In the genomic region with DNA sequence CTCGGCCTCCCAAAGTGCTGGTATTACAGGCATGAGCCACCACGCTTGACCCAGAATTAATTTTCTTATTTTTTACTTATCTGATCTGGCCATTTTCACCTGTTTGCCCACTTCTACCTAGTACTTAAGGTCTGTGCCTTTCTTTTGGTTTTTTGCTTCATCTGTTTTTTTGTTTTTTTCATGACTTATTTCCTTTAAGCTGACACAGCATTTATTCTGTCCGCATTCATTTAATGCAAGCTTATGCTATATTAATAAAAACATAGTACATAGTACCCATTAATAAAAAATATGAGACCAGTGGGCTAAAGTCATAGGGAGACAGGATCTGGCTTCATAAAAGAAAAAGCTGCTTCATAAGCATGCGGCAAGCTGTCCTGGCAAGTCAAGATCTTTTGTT, we compare ENCODE assay signal across 17 cellular contexts.
DNase-seq lines count a peak whose midpoint lies in the region; ATAC-seq, FAIRE-seq and TF ChIP-seq lines count a peak whose summit lies in the region.
"Had no signal": no experiment of that assay in that cellular context is flagged by ENCODE, and none has a peak within 500 bp of the region (broad histone marks: within the 10 kb centered on the region; RNA-seq: fewer than 3 reads in every experiment).

No MANE protein-coding gene starts in this region.

- no peak for TF ChIP-seq POLR2A in A549 (IDR thresholded peaks at IDR 0.05; ENCODE audit: low read length)
- TF ChIP-seq POLR2A in K562 (conservative IDR thresholded peaks at IDR 0.05): no peak

- no peak overlapping the region for H3K27ac ChIP-seq in A549
- no peak overlapping the region for H3K27ac ChIP-seq in K562 (ENCODE audit: extremely low read depth, low read depth, low read length)
- no peak overlapping the region for H3K27ac ChIP-seq in colonic mucosa
- H3K27ac ChIP-seq: GM23248 had no signal

- no peaks in the 10 kb centered on the region for H3K79me2 ChIP-seq in K562 (ENCODE audit: control insufficient read depth, insufficient read depth, low read length)

- no peaks in the 10 kb centered on the region for H4K20me1 ChIP-seq in K562 (replicated peaks; ENCODE audit: control insufficient read depth, insufficient read depth, low read length)

- no peaks in the 10 kb centered on the region for H3K27me3 ChIP-seq in K562 (ENCODE audit: control insufficient read depth in 2 of 2, insufficient read depth in 2 of 2, low read length in 2 of 2)
- H3K27me3 ChIP-seq in colonic mucosa: no peaks in the 10 kb centered on the region

- H3K4me1 Mint-ChIP-seq in activated naive CD4-positive, alpha-beta T cell treated with anti-CD3 and anti-CD28 coated beads, Interleukin-2, amount 50 U/mL, for 24 hours: peaks cover 12% of the 10 kb centered on the region

- no peak overlapping the region for H2AFZ ChIP-seq in K562 (ENCODE audit: low read depth, low read length)
- H2AFZ ChIP-seq: GM23248 had no signal

- peak overlapping the region; percentile 59 for H3K27ac Mint-ChIP-seq in activated naive CD4-positive, alpha-beta T cell treated with anti-CD3 and anti-CD28 coated beads, Interleukin-2, amount 50 U/mL, for 24 hours
- H3K27ac Mint-ChIP-seq: H9 had no signal

- BruUV-seq in K562 (replicated peaks; lab: Mats Ljungman, UMichigan): no TSS peak

- FAIRE-seq in A549 (lab: Jason Lieb, UNC) (no peak), K562 (lab: Jason Lieb, UNC) (no peak)
- FAIRE-seq: G401.6, GM12892 had no signal

- DNase-seq in activated naive CD4-positive, alpha-beta T cell treated with anti-CD3 and anti-CD28 coated beads, Interleukin-2, amount 50 U/mL, for 16 hours: no peak
- no peak for DNase-seq in A549 (ENCODE audit: low read depth in 1 of 2, low spot score in 1 of 2)
- DNase-seq in K562 (ENCODE audit: extremely low read depth in 1 of 4, low spot score in 3 of 4): no peak
- no peak for DNase-seq in colonic mucosa
- no peak for DNase-seq in NCI-H345 (lab: John Stamatoyannopoulos, UW)
- DNase-seq: 8988T; C1 segment of cervical spinal cord; Calu3; CD4-positive, alpha-beta memory T cell; COR-L47; DND-41; GM23248; H9 had no signal

- no peak overlapping the region for H3K4me3 Mint-ChIP-seq in activated naive CD4-positive, alpha-beta T cell treated with anti-CD3 and anti-CD28 coated beads, Interleukin-2, amount 50 U/mL, for 24 hours
- H3K4me3 Mint-ChIP-seq: CD4-positive, alpha-beta memory T cell; H9 had no signal

- no peak overlapping the region for H3K4me3 ChIP-seq in A549
- H3K4me3 ChIP-seq in K562: no peak overlapping the region
- no peak overlapping the region for H3K4me3 ChIP-seq in colonic mucosa
- H3K4me3 ChIP-seq: GM23248 had no signal

- TF ChIP-seq CTCF in A549 (IDR thresholded peaks at IDR 0.05) (no peak), K562 (IDR thresholded peaks at IDR 0.05 in 2 of 3, conservative IDR thresholded peaks at IDR 0.05 in 1 of 3; ENCODE audit: insufficient read depth in 2 of 3, low read depth in 1 of 3, low read length in 3 of 3) (no peak), colonic mucosa (IDR thresholded peaks at IDR 0.05) (no peak)

- no peaks in the 10 kb centered on the region for H3K27me3 Mint-ChIP-seq in activated naive CD4-positive, alpha-beta T cell treated with anti-CD3 and anti-CD28 coated beads, Interleukin-2, amount 50 U/mL, for 24 hours
- H3K27me3 Mint-ChIP-seq: CD4-positive, alpha-beta memory T cell had no signal

- in situ Hi-C loops in K562 (cut with MboI): no loop called here

- H3K4me2 ChIP-seq in A549 (no peak overlapping the region), K562 (ENCODE audit: insufficient read depth, low read length) (no peak overlapping the region)

- no peaks in the 10 kb centered on the region for H3K9me1 ChIP-seq in K562 (ENCODE audit: control insufficient read depth, insufficient read depth, low read length)

- no peak for TF ChIP-seq EP300 in A549 (IDR thresholded peaks at IDR 0.05)
- no peak for TF ChIP-seq EP300 in K562 (IDR thresholded peaks at IDR 0.05; ENCODE audit: low read length)

- H3K4me1 ChIP-seq in A549 (no peaks in the 10 kb centered on the region), K562 (replicated peaks in 1 of 2; ENCODE audit: control insufficient read depth in 2 of 2, insufficient read depth in 2 of 2, low read length in 2 of 2) (no peaks in the 10 kb centered on the region), colonic mucosa (no peaks in the 10 kb centered on the region)

- POLR2A ChIA-PET in A549 (lab: Yijun Ruan, JAX) (no interaction called here), K562 (lab: Yijun Ruan, JAX) (no interaction called here)

- H3K9ac ChIP-seq in K562 (ENCODE audit: insufficient read depth in 1 of 2, low read depth in 2 of 2, low read length in 2 of 2) (no peak overlapping the region), colonic mucosa (ENCODE audit: low read depth in 2 of 2, low read length in 2 of 2) (no peak overlapping the region)
- H3K9ac ChIP-seq: GM23248 had no signal

- no peaks in the 10 kb centered on the region for H3K9me3 Mint-ChIP-seq in activated naive CD4-positive, alpha-beta T cell treated with anti-CD3 and anti-CD28 coated beads, Interleukin-2, amount 50 U/mL, for 24 hours
- H3K9me3 Mint-ChIP-seq: CD4-positive, alpha-beta memory T cell; H9 had no signal

- peaks cover 32% of the 10 kb centered on the region for H3K36me3 Mint-ChIP-seq in activated naive CD4-positive, alpha-beta T cell treated with anti-CD3 and anti-CD28 coated beads, Interleukin-2, amount 50 U/mL, for 24 hours

- WGBS in A549 (ENCODE audit: missing lambda C conversion rate): 90% methylated on average over 4 of the region's 4 CpGs
- 86% methylated on average over 4 of the region's 4 CpGs for WGBS in K562 (ENCODE audit: insufficient coverage, low coverage, missing lambda C conversion rate)

- H3K36me3 ChIP-seq in K562 (ENCODE audit: control insufficient read depth, insufficient read depth, low read length) (no peaks in the 10 kb centered on the region), colonic mucosa (no peaks in the 10 kb centered on the region)

- H3K9me3 ChIP-seq in A549 (no peaks in the 10 kb centered on the region), K562 (replicated peaks; ENCODE audit: control insufficient read depth, insufficient read depth, low read depth, low read length) (no peaks in the 10 kb centered on the region), colonic mucosa (no peaks in the 10 kb centered on the region)

- CTCF ChIA-PET in A549 (lab: Yijun Ruan, JAX) (interaction anchor here (0.9 to 1.9 kb wide), 2 partner anchors 740 to 772 kb away, joined by 3 to 5 read pairs; no protein-coding TSS in a partner anchor), K562 (lab: Yijun Ruan, JAX; ENCODE audit: low intra/inter-chr PET ratio) (no interaction called here)

- intact Hi-C loops in K562 (cut with micrococcal nuclease): no loop called here
- intact Hi-C loops in colonic mucosa (cut with DNase I): no loop called here

- TF ChIP-seq RAD21 in A549 (conservative IDR thresholded peaks at IDR 0.05 in 1 of 2, IDR thresholded peaks at IDR 0.05 in 1 of 2): no peak
- TF ChIP-seq RAD21 in K562 (CRISPR knock-in tag; conservative IDR thresholded peaks at IDR 0.05 in 1 of 2, IDR thresholded peaks at IDR 0.05 in 1 of 2): no peak

- ATAC-seq in A549 (no peak), K562 (no peak)
- ATAC-seq: HCT116 had no signal

TF ChIP-seq in A549, 52 proteins besides CTCF, POLR2A, EP300 and RAD21:
- peak; percentile 91 for TF ChIP-seq MAFK (IDR thresholded peaks at IDR 0.05; ENCODE audit: partially characterized antibody)
- no peak for TF ChIP-seq NPAS2 (CRISPR knock-in tag; IDR thresholded peaks at IDR 0.05; ENCODE audit: borderline replicate concordance)

TF ChIP-seq in K562, 482 proteins besides CTCF, POLR2A, EP300 and RAD21:
- TF ChIP-seq MAFF (IDR thresholded peaks at IDR 0.05; ENCODE audit: low read length) (peak; percentile 91), CEBPG (CRISPR knock-in tag; IDR thresholded peaks at IDR 0.05) (no peak), CEBPG (tag; conservative IDR thresholded peaks at IDR 0.05 in 1 of 2, IDR thresholded peaks at IDR 0.05 in 1 of 2) (no peak), MAFG (tag; conservative IDR thresholded peaks at IDR 0.05) (peak; percentile 78), MAFK (IDR thresholded peaks at IDR 0.05; ENCODE audit: low read length) (peak; percentile 91), ZNF316 (IDR thresholded peaks at IDR 0.05) (peak; percentile 93), C11orf30 (IDR thresholded peaks at IDR 0.05; ENCODE audit: low read depth) (peak; percentile 78), ZNF408 (CRISPR knock-in tag; IDR thresholded peaks at IDR 0.05; ENCODE audit: low read depth) (no peak)
- TF ChIP-seq, protein P1, sequence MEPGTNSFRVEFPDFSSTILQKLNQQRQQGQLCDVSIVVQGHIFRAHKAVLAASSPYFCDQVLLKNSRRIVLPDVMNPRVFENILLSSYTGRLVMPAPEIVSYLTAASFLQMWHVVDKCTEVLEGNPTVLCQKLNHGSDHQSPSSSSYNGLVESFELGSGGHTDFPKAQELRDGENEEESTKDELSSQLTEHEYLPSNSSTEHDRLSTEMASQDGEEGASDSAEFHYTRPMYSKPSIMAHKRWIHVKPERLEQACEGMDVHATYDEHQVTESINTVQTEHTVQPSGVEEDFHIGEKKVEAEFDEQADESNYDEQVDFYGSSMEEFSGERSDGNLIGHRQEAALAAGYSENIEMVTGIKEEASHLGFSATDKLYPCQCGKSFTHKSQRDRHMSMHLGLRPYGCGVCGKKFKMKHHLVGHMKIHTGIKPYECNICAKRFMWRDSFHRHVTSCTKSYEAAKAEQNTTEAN (CRISPR knock-in tag; IDR thresholded peaks at IDR 0.05): no peak
- TF ChIP-seq, protein P2, sequence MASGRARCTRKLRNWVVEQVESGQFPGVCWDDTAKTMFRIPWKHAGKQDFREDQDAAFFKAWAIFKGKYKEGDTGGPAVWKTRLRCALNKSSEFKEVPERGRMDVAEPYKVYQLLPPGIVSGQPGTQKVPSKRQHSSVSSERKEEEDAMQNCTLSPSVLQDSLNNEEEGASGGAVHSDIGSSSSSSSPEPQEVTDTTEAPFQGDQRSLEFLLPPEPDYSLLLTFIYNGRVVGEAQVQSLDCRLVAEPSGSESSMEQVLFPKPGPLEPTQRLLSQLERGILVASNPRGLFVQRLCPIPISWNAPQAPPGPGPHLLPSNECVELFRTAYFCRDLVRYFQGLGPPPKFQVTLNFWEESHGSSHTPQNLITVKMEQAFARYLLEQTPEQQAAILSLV (tag; IDR thresholded peaks at IDR 0.05): no peak
